Comparison of ENCODE assay signal across 23 cellular contexts in the genomic region with DNA sequence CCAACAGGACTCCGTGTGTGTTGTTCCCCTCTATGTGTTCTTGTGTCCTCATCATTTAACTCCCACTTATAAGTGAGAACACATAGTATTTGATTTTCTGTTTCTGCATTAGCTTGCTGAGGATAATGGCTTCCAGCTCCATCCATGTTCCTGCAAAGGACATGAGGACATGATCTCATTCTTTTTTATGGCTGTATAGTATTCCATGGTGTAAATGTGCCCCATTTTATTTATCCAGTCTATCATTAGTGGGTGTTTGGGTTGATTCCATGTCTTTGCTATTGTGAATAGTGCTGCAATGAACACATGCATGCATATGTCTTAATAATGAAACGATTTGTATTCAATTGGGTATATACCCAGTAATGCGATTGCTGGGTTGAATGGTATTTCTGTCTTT.
"Had no signal": no experiment of that assay in that cellular context is flagged by ENCODE, and none has a peak within 500 bp of the region (broad histone marks: within the 10 kb centered on the region; RNA-seq: fewer than 3 reads in every experiment).

No MANE protein-coding gene starts in this region.

- H3K4me3 Mint-ChIP-seq: IgD-negative memory B cell had no signal

- H3K4me1 Mint-ChIP-seq: IgD-negative memory B cell had no signal

- H3K36me3 Mint-ChIP-seq: IgD-negative memory B cell had no signal

- H3K27ac Mint-ChIP-seq: IgD-negative memory B cell had no signal

- H3K9me3 Mint-ChIP-seq: IgD-negative memory B cell had no signal

- ATAC-seq: Panc1, PC-3, SK-N-SH treated with all-trans-retinoic acid at 6 μM for 48 hours had no signal

- DNase-seq: KBM-7, MV-4-11, NCI-H1048, NCI-H1105, NCI-H1417, NCI-H1436 treated with DMSO at 0.1 percent for 48 hours, NCI-H1694 treated with DMSO at 0.1 percent for 48 hours, NCI-H1930, NCI-H2081, NCI-H2107, NCI-H2171, NCI-H226, NCI-H446, NCI-H510A, NCI-H524 treated with DMSO at 0.1 percent for 48 hours, NCI-H69, NCI-H774, PC-3, SHP77 had no signal

- H3K27ac ChIP-seq: RWPE1 had no signal
